In genomic region chr4:145734576-145735329, GRCh38 we compare ENCODE assay signal across 9 cellular contexts. TPM values are rescaled to one million over a fixed set of nuclear protein-coding genes. Genes with fewer than 3 reads are reported as not detected.
DNase-seq lines count a peak whose midpoint lies in the region; ATAC-seq and TF ChIP-seq lines count a peak whose summit lies in the region.
"Had no signal": no experiment of that assay in that cellular context is flagged by ENCODE, and none has a peak within 500 bp of the region (broad histone marks: within the 10 kb centered on the region; RNA-seq: fewer than 3 reads in every experiment).

No MANE protein-coding gene starts in this region.

- intact Hi-C loops in Calu3 (cut with micrococcal nuclease; ENCODE audit: unreplicated experiment): loop anchor here (2.0 to 10.0 kb wide), 5 partner anchors 52 to 250 kb away; partner anchors contain the start of genes C4orf51, MMAA, SMAD1 and ZNF827
- intact Hi-C loops in lower leg skin (cut with DNase I; ENCODE audit: low total_unique reads): no loop called here

- H3K27me3 Mint-ChIP-seq in Calu3 (ENCODE audit: unreplicated experiment): no peaks in the 10 kb centered on the region
- H3K27me3 Mint-ChIP-seq in brain: peaks cover 8% of the 10 kb centered on the region

- H3K4me3 ChIP-seq in lower leg skin (ENCODE audit: low read depth, poor library complexity, severe bottlenecking): no peak overlapping the region

- H3K9me3 Mint-ChIP-seq in Calu3 (ENCODE audit: low read depth, unreplicated experiment) (no peaks in the 10 kb centered on the region), brain (peaks cover 0 to 8% (median 4%) of the 10 kb centered on the region in 5 experiments)
- H3K9me3 Mint-ChIP-seq: IgD-negative memory B cell had no signal

- WGBS in lower leg skin, 2 donors: 26 to 36% methylated on average over 14 of the region's 14 CpGs

- no peak for TF ChIP-seq POLR2A in lower leg skin (IDR thresholded peaks at IDR 0.05)

- peaks cover 23% of the 10 kb centered on the region for H3K36me3 Mint-ChIP-seq in Calu3 (ENCODE audit: insufficient read depth, unreplicated experiment)
- no peaks in the 10 kb centered on the region for H3K36me3 Mint-ChIP-seq in brain
- H3K36me3 Mint-ChIP-seq: IgD-negative memory B cell had no signal

- ATAC-seq in HG03039 (IDR thresholded peaks at IDR 0.05; ENCODE audit: unreplicated experiment) (peak; percentile 33), HG03521 (IDR thresholded peaks at IDR 0.05; ENCODE audit: unreplicated experiment) (no peak)

- TF ChIP-seq CTCF in Calu3 (IDR thresholded peaks at IDR 0.05; ENCODE audit: unreplicated experiment): no peak
- no peak for TF ChIP-seq CTCF in brain (conservative IDR thresholded peaks at IDR 0.05)
- no peak for TF ChIP-seq CTCF in lower leg skin (IDR thresholded peaks at IDR 0.05)

- H3K4me3 Mint-ChIP-seq in Calu3 (ENCODE audit: low read depth, unreplicated experiment): peak overlapping the region; percentile 59
- peak overlapping the region in 4 of 5 experiments; percentile 11 to 85 (median 56) for H3K4me3 Mint-ChIP-seq in brain

- BruUV-seq in Calu3 (replicated peaks; lab: Mats Ljungman, UMichigan): no TSS peak

- CTCF ChIA-PET in Calu3 (lab: Charles Lee): interaction anchor here (0.6 to 1.6 kb wide), 2 partner anchors 8 to 88 kb away, joined by 3 to 7 read pairs; no protein-coding TSS in a partner anchor

- peaks cover 29% of the 10 kb centered on the region for H3K4me1 Mint-ChIP-seq in Calu3 (ENCODE audit: low read depth, unreplicated experiment)
- peaks cover 58% of the 10 kb centered on the region for H3K4me1 Mint-ChIP-seq in brain

- DNase-seq in Calu3 (peak; percentile 81), lower leg skin (ENCODE audit: low spot score in 2 of 2) (peak; percentile 58 to 88), ureter (ENCODE audit: low spot score) (peak; percentile 81), NCI-H774 (lab: John Stamatoyannopoulos, UW) (no peak), DMS79 (lab: John Stamatoyannopoulos, UW) (no peak)

- H3K27ac Mint-ChIP-seq in Calu3 (ENCODE audit: unreplicated experiment) (peak overlapping the region; percentile 94), brain (peak overlapping the region in 4 of 5 experiments; percentile 86 to 99 (median 95))
- H3K27ac Mint-ChIP-seq: IgD-negative memory B cell had no signal

RNA-seq across cellular contexts. Expression of gene C4orf51, which starts 54.8 kb away (rescaled TPM):
- total RNA-seq in Calu3 (2022) (not detected in 2 replicates), lower leg skin (not detected), ureter (not detected)
- polyA plus RNA-seq in brain (ENCODE audit: insufficient read depth, low read depth, low replicate concordance): not detected
- polyA plus RNA-seq: IgD-negative memory B cell had no signal

Comparison
In these comparisons a context has a peak if more than half of its experiments do, and no peak if none do; other contexts are left out.
1. DNase-seq: peak in Calu3 (single experiment), lower leg skin (2 of 2) and ureter (single experiment); none in NCI-H774 (single experiment) and DMS79 (single experiment).